ENCODE assay signal across 10 cellular contexts in the genomic region with DNA sequence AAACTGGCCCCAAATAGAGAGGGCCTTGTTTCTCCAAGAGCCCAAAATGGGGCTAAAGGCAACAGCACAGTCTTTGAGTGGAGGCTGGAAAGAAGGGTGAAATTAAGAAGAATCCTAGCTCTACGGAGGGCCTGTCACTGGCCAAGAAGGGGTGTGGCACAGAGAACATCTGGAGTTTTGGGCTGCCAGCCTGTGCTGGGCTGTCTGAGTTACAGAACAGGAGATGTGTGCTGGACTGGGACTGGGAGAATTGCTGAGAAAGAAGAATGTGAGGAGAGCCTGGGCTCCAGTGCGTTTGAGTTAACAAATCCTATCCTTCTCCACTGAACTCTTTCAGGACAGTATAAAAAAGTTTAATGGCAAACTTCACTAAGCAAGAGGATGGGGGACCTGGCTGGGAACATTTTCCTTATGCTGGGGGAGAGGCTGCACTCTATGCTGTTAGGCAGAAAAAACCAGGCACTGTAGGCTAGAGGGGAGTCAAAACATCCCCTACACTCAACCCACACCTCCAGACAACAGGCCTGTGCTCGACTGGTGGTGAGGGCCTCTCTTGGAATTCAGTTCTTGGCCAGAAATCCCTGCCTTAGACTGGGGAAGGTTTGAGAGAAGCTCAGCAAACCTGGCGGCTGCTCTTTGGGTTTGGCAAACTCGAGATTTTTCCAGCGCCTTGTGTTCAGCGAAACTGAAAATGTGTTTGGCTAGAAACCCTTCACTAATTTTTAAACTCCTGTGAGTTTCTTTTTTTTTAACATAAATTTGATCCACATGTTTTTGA.
DNase-seq lines count a peak whose midpoint lies in the region; ATAC-seq and TF ChIP-seq lines count a peak whose summit lies in the region.
"Had no signal": no experiment of that assay in that cellular context is flagged by ENCODE, and none has a peak within 500 bp of the region (broad histone marks: within the 10 kb centered on the region; RNA-seq: fewer than 3 reads in every experiment).

No MANE protein-coding gene starts in this region.

- H3K56ac ChIP-seq in IMR-90 (ENCODE audit: extremely low read depth, insufficient read depth, low read length): no peak overlapping the region

- H2BK15ac ChIP-seq in IMR-90 (ENCODE audit: low read depth, low read length): no peak overlapping the region

- peak; percentile 30 for DNase-seq in IMR-90
- DNase-seq in esophagus squamous epithelium (lab: John Stamatoyannopoulos, UW): no peak
- peak; percentile 72 for DNase-seq in medulla oblongata (ENCODE audit: extremely low spot score)
- no peak for DNase-seq in thoracic aorta (ENCODE audit: low spot score)
- no peak for DNase-seq in NCI-H524 treated with DMSO at 0.1 percent for 48 hours (lab: John Stamatoyannopoulos, UW)
- no peak for DNase-seq in NCI-H510A treated with DMSO at 0.1 percent for 48 hours (lab: John Stamatoyannopoulos, UW)
- DNase-seq in GM10248 (ENCODE audit: extremely low spot score): no peak
- DNase-seq: MV-4-11; stimulated activated CD8-positive, alpha-beta memory T cell treated with anti-CD3 and anti-CD28 coated beads, Interleukin-4, amount 100 ng/mL, for 48 hours had no signal

- H3K9ac ChIP-seq in IMR-90 (ENCODE audit: low read depth, low read length): no peak overlapping the region

- H3K27ac ChIP-seq in IMR-90 (ENCODE audit: insufficient read depth, low read length) (peak overlapping the region; percentile 1; the same call in 1 of the 2 replicates), esophagus squamous epithelium (peak overlapping the region; percentile 50 to 82 (median 71)), thoracic aorta (peak overlapping the region; percentile 84 to 87)

- H2BK5ac ChIP-seq in IMR-90 (ENCODE audit: low read depth, low read length, poor library complexity, severe bottlenecking): no peak overlapping the region

- peak overlapping the region in 1 of 2 experiments; percentile 57; a peak in 1 of 4 replicates for H4K8ac ChIP-seq in IMR-90 (ENCODE audit: low read depth in 2 of 2, low read length in 2 of 2)

- peak; percentile 63 for ATAC-seq in IMR-90 (ENCODE audit: low read depth)
- ATAC-seq in thoracic aorta (ENCODE audit: insufficient number of reproducible peaks, low FRiP score, low read depth): peak; percentile 64
- ATAC-seq in HG02970 (IDR thresholded peaks at IDR 0.05; ENCODE audit: low FRiP score, unreplicated experiment): no peak

- H3K4me1 ChIP-seq in IMR-90 (ENCODE audit: control insufficient read depth, insufficient read depth, low read length): peaks cover 7% of the 10 kb centered on the region; the same call in 1 of the 2 replicates
- peaks cover 0 to 30% (median 13%) of the 10 kb centered on the region in 3 donors for H3K4me1 ChIP-seq in esophagus squamous epithelium
- peaks cover 14 to 49% of the 10 kb centered on the region in 2 donors for H3K4me1 ChIP-seq in thoracic aorta (ENCODE audit: control insufficient read depth in 1 of 2, low read depth in 2 of 2)

- no peak for TF ChIP-seq POLR2A in IMR-90 (IDR thresholded peaks at IDR 0.05; ENCODE audit: low read depth, low read length)
- TF ChIP-seq POLR2A in esophagus squamous epithelium (IDR thresholded peaks at IDR 0.05): no peak

- TF ChIP-seq CTCF in IMR-90 (conservative IDR thresholded peaks at IDR 0.05; ENCODE audit: low read depth, low read length) (no peak), esophagus squamous epithelium (IDR thresholded peaks at IDR 0.05) (no peak), thoracic aorta (IDR thresholded peaks at IDR 0.05) (no peak), GM10248 (IDR thresholded peaks at IDR 0.05; ENCODE audit: control extremely low read depth, extremely low read depth, low read depth, missing control alignments) (no peak)

- H3K9me1 ChIP-seq in IMR-90 (ENCODE audit: insufficient read depth, low read length): no peaks in the 10 kb centered on the region; the same call in 1 of the 2 replicates

- H3K4ac ChIP-seq in IMR-90 (ENCODE audit: low read depth, low read length): no peak overlapping the region

- WGBS in IMR-90 (ENCODE audit: extremely low coverage in 2 of 2, insufficient read length in 1 of 2), 2 experiments: no CpG with 5 or more reads among the region's 7 CpGs
- 39 to 41% methylated on average over 7 of the region's 7 CpGs for WGBS in esophagus squamous epithelium, 2 donors

- H3K79me1 ChIP-seq in IMR-90 (ENCODE audit: low read depth in 1 of 2, low read length in 2 of 2): no peaks in the 10 kb centered on the region

- no peak for TF ChIP-seq RAD21 in IMR-90 (IDR thresholded peaks at IDR 0.05; ENCODE audit: low read length)

- H2AFZ ChIP-seq in IMR-90 (replicated peaks; ENCODE audit: low read length, poor library complexity): peak overlapping the region; percentile 71

- H2AK9ac ChIP-seq in IMR-90 (replicated peaks; ENCODE audit: low read depth, low read length, poor library complexity): peak overlapping the region; percentile 40

- H2BK20ac ChIP-seq in IMR-90 (ENCODE audit: low read depth, low read length): 0 out of 2 replicates have a peak overlapping the region, but pooled peaks have one; percentile 20

- dilution Hi-C loops in IMR-90 (cut with HindIII; ENCODE audit: low sequenced_read_pairs, unreplicated experiment): no loop called here

- no peaks in the 10 kb centered on the region for H4K20me1 ChIP-seq in IMR-90 (ENCODE audit: insufficient read depth, low read length)

- H4K91ac ChIP-seq in IMR-90 (ENCODE audit: insufficient read depth, low read depth, low read length): peak overlapping the region; percentile 30; the same call in 1 of the 2 replicates

- in situ Hi-C loops in IMR-90 (cut with MboI; ENCODE audit: low sequenced_read_pairs): no loop called here

- CTCF ChIA-PET in IMR-90 (lab: Yijun Ruan, JAX) (interaction anchor here (1.4 kb wide), 1 partner anchor 10 kb away, joined by 3 read pairs; no protein-coding TSS in a partner anchor), GM10248 (lab: Yijun Ruan, JAX) (interaction anchor here (1.0 to 2.1 kb wide), 4 partner anchors 9 to 18 kb away, joined by 3 to 6 read pairs (median 4); no protein-coding TSS in a partner anchor)

- POLR2A ChIA-PET in IMR-90 (lab: Charles Lee; ENCODE audit: unreplicated experiment) (no interaction called here), GM10248 (lab: Yijun Ruan, JAX) (no interaction called here)

- H3K14ac ChIP-seq in IMR-90 (replicated peaks; ENCODE audit: low read depth, low read length): no peak overlapping the region

- no peak overlapping the region for H3K23ac ChIP-seq in IMR-90 (ENCODE audit: low read depth, low read length)

- BruUV-seq in IMR-90 (replicated peaks; lab: Mats Ljungman, UMichigan): no TSS peak

- H3K36me3 ChIP-seq in IMR-90 (ENCODE audit: control insufficient read depth, insufficient read depth, low read length) (no peaks in the 10 kb centered on the region), esophagus squamous epithelium (no peaks in the 10 kb centered on the region), thoracic aorta (no peaks in the 10 kb centered on the region)

- H3K4me3 ChIP-seq in IMR-90 (ENCODE audit: insufficient read depth, low read depth, low read length): no peak overlapping the region
- H3K4me3 ChIP-seq in esophagus squamous epithelium: no peak overlapping the region
- H3K4me3 ChIP-seq in thoracic aorta: peak overlapping the region; percentile 20

- no peak overlapping the region for H2AK5ac ChIP-seq in IMR-90 (ENCODE audit: low read depth, low read length)

- no peak overlapping the region for H2BK120ac ChIP-seq in IMR-90 (ENCODE audit: low read depth, low read length)

- H3K4me2 ChIP-seq in IMR-90 (ENCODE audit: low read depth, low read length): no peak overlapping the region; the same call in 1 of the 2 replicates

- intact Hi-C loops in IMR-90 (cut with micrococcal nuclease) (no loop called here), esophagus squamous epithelium (cut with DNase I) (no loop called here)

- no peaks in the 10 kb centered on the region for H3K9me3 ChIP-seq in IMR-90 (ENCODE audit: control insufficient read depth, insufficient read depth, low read length)
- no peaks in the 10 kb centered on the region for H3K9me3 ChIP-seq in esophagus squamous epithelium
- H3K9me3 ChIP-seq in thoracic aorta: no peaks in the 10 kb centered on the region

- 0 out of 2 replicates have a peak, but pooled peaks cover 2% of the 10 kb centered on the region for H3K27me3 ChIP-seq in IMR-90 (ENCODE audit: control insufficient read depth, insufficient read depth, low read length)
- no peaks in the 10 kb centered on the region for H3K27me3 ChIP-seq in esophagus squamous epithelium
- H3K27me3 ChIP-seq in thoracic aorta (replicated peaks; ENCODE audit: insufficient read depth): no peaks in the 10 kb centered on the region

- H3K18ac ChIP-seq in IMR-90 (ENCODE audit: low read depth, low read length): no peak overlapping the region; the same call in 1 of the 2 replicates

- peak overlapping the region; percentile 6; the same call in 1 of the 2 replicates for H4K5ac ChIP-seq in IMR-90 (ENCODE audit: low read depth, low read length)

TF ChIP-seq in IMR-90, 13 proteins besides CTCF, POLR2A, EP300 and RAD21:
- no peak for TF ChIP-seq MXI1 (IDR thresholded peaks at IDR 0.05; ENCODE audit: borderline replicate concordance, low read depth, low read length)
- TF ChIP-seq, protein P1, sequence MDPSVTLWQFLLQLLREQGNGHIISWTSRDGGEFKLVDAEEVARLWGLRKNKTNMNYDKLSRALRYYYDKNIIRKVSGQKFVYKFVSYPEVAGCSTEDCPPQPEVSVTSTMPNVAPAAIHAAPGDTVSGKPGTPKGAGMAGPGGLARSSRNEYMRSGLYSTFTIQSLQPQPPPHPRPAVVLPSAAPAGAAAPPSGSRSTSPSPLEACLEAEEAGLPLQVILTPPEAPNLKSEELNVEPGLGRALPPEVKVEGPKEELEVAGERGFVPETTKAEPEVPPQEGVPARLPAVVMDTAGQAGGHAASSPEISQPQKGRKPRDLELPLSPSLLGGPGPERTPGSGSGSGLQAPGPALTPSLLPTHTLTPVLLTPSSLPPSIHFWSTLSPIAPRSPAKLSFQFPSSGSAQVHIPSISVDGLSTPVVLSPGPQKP (IDR thresholded peaks at IDR 0.05; ENCODE audit: borderline replicate concordance, low read depth, low read length): no peak
- TF ChIP-seq MAZ (IDR thresholded peaks at IDR 0.05; ENCODE audit: borderline replicate concordance, low read depth, low read length): no peak
- no peak for TF ChIP-seq MAFK (IDR thresholded peaks at IDR 0.05; ENCODE audit: low read depth, low read length)
- TF ChIP-seq CHD1 (IDR thresholded peaks at IDR 0.05; ENCODE audit: low read depth, low read length): no peak
TF ChIP-seq in IMR-90: peak in this region for 0.

Comparison
In these comparisons a context has a peak if more than half of its experiments do, and no peak if none do; other contexts are left out.
1. DNase-seq: peak in IMR-90 (single experiment) and medulla oblongata (single experiment); none in esophagus squamous epithelium (single experiment), thoracic aorta (single experiment), NCI-H524 treated with DMSO at 0.1 percent for 48 hours (single experiment), NCI-H510A treated with DMSO at 0.1 percent for 48 hours (single experiment) and GM10248 (single experiment).
2. H3K27ac ChIP-seq: peak in every context shown above with its lines; median percentile 86 in thoracic aorta; 71 in esophagus squamous epithelium; 1 in IMR-90.